ENCODE assay signal across 15 cellular contexts in genomic region chr16:75494184-75494583, GRCh38. TPM values are rescaled to one million over a fixed set of nuclear protein-coding genes. Genes with fewer than 3 reads are reported as not detected.
A peak's percentile ranks its signal among the peaks of the same experiment; 100 is the strongest.
DNase-seq lines count a peak whose midpoint lies in the region; ATAC-seq and TF ChIP-seq lines count a peak whose summit lies in the region.
"Had no signal": no experiment of that assay in that cellular context is flagged by ENCODE, and none has a peak within 500 bp of the region (broad histone marks: within the 10 kb centered on the region; RNA-seq: fewer than 3 reads in every experiment).

No MANE protein-coding gene starts in this region.

- intact Hi-C loops in heart right ventricle (cut with DNase I) (no loop called here), right cardiac atrium (cut with DNase I) (no loop called here), tibial artery (cut with DNase I; ENCODE audit: low total_unique reads) (no loop called here)

- H3K9me3 ChIP-seq in heart right ventricle (no peaks in the 10 kb centered on the region), right cardiac atrium (ENCODE audit: control insufficient read depth, low read length) (no peaks in the 10 kb centered on the region), mesodermal cell (ENCODE audit: control insufficient read depth, low read length) (no peaks in the 10 kb centered on the region), tibial artery (no peaks in the 10 kb centered on the region)
- H3K9me3 ChIP-seq: SK-N-SH had no signal

- H3K4me1 ChIP-seq in heart right ventricle (peaks cover 0 to 20% (median 11%) of the 10 kb centered on the region in 9 donors), right cardiac atrium (ENCODE audit: control insufficient read depth, insufficient read depth, low read length) (no peaks in the 10 kb centered on the region), mesodermal cell (ENCODE audit: control insufficient read depth, insufficient read depth, low read length, poor library complexity, severe bottlenecking) (no peaks in the 10 kb centered on the region), tibial artery (peaks cover 0 to 33% (median 19%) of the 10 kb centered on the region in 4 donors)

- no peak overlapping the region for H3K27ac ChIP-seq in heart right ventricle
- no peak overlapping the region for H3K27ac ChIP-seq in right cardiac atrium (ENCODE audit: low read length)
- peak overlapping the region in 1 of 2 donors; percentile 42 for H3K27ac ChIP-seq in coronary artery
- H3K27ac ChIP-seq in mesodermal cell (ENCODE audit: low read depth, low read length, severe bottlenecking): no peak overlapping the region
- H3K27ac ChIP-seq in tibial artery: peak overlapping the region; percentile 42 to 56

- 64 to 66% methylated on average over 5 of the region's 5 CpGs for WGBS in heart right ventricle, 2 donors
- WGBS in right cardiac atrium: 53% methylated on average over 5 of the region's 5 CpGs
- WGBS in mesodermal cell (ENCODE audit: insufficient coverage in 2 of 2), 2 experiments: 74 to 86% methylated on average over 3 to 4 of the region's 5 CpGs

- H3K27me3 ChIP-seq in heart right ventricle: peaks cover 0 to 35% (median 6%) of the 10 kb centered on the region in 7 donors
- no peaks in the 10 kb centered on the region for H3K27me3 ChIP-seq in right cardiac atrium (ENCODE audit: control insufficient read depth, insufficient read depth)
- no peaks in the 10 kb centered on the region for H3K27me3 ChIP-seq in tibial artery

- DNase-seq in heart right ventricle: no peak
- DNase-seq in right cardiac atrium: no peak
- DNase-seq in coronary artery (ENCODE audit: low spot score): no peak
- DNase-seq in tibial artery: no peak
- no peak for DNase-seq in NCI-H2227 treated with DMSO at 0.1 percent for 48 hours (lab: John Stamatoyannopoulos, UW)
- no peak for DNase-seq in T1000 (lab: John Stamatoyannopoulos, UW)
- DNase-seq: activated CD4-positive, alpha-beta T cell treated with anti-CD3 and anti-CD28 coated beads, Interleukin-2, amount 10 ng/mL, durations not matched to agents 7 days and 5 days; AML-193; HFFc6; NCI-H1048; SK-N-SH; stimulated activated CD4-positive, alpha-beta T cell treated with anti-CD3 and anti-CD28 coated beads, Interleukin-2, amount 100 ng/mL, for 24 hours had no signal

- TF ChIP-seq CTCF in heart right ventricle (IDR thresholded peaks at IDR 0.05) (no peak), coronary artery (IDR thresholded peaks at IDR 0.05) (no peak), tibial artery (IDR thresholded peaks at IDR 0.05) (no peak)

- ATAC-seq in heart right ventricle (no peak), right cardiac atrium (no peak), HG02852 (IDR thresholded peaks at IDR 0.05; ENCODE audit: unreplicated experiment) (no peak)

- H3K36me3 ChIP-seq in heart right ventricle (no peaks in the 10 kb centered on the region), mesodermal cell (ENCODE audit: control insufficient read depth, insufficient read depth, low read length) (no peaks in the 10 kb centered on the region), tibial artery (no peaks in the 10 kb centered on the region)

- peak overlapping the region in 8 of 10 donors; percentile 26 to 58 (median 55) for H3K4me3 ChIP-seq in heart right ventricle
- H3K4me3 ChIP-seq in right cardiac atrium (ENCODE audit: low read length): no peak overlapping the region
- peak overlapping the region; percentile 77 for H3K4me3 ChIP-seq in coronary artery
- H3K4me3 ChIP-seq in mesodermal cell (ENCODE audit: extremely low read depth, insufficient read depth, low read length, poor library complexity, severe bottlenecking): peak overlapping the region; percentile 49
- peak overlapping the region; percentile 46 to 57 for H3K4me3 ChIP-seq in tibial artery

RNA-seq across cellular contexts. Expression of gene CHST6, which starts 1.1 kb away (rescaled TPM):
- total RNA-seq in heart right ventricle (1 to 10 TPM in 4 of 10 donors, under 1 TPM in 6; 0.30 to 2.0 (median 0.98) TPM), right cardiac atrium (1 to 10 TPM; 3.1 to 9.9 (median 4.3) TPM)
- polyA plus RNA-seq in heart right ventricle (under 1 TPM; 0.22 to 0.42 TPM), right cardiac atrium (1.9 TPM)
- 2.7 TPM for polyA plus RNA-seq in mesodermal cell (2013, experiment 1 of 2)
- polyA plus RNA-seq in mesodermal cell (2013, experiment 2 of 2): 2.4 TPM
- total RNA-seq: activated CD4-positive, alpha-beta T cell treated with anti-CD3 and anti-CD28 coated beads, Interleukin-2, amount 10 ng/mL, durations not matched to agents 7 days and 5 days had no signal

RNA-seq across cellular contexts. Expression of gene TMEM170A, which starts 29.7 kb away (rescaled TPM):
- total RNA-seq in heart right ventricle: 10 to 100 TPM in 4 of 10 donors, 1 to 10 TPM in 6; 7.2 to 12.5 (median 9.3) TPM
- 1 to 10 TPM; 3.8 to 6.9 TPM for polyA plus RNA-seq in heart right ventricle
- 10 to 100 TPM; 10.9 to 11.2 (median 11.0) TPM for total RNA-seq in right cardiac atrium
- 7.2 TPM for polyA plus RNA-seq in right cardiac atrium
- polyA plus RNA-seq in mesodermal cell (2013, experiment 1 of 2): 21.7 TPM
- 19.4 TPM for polyA plus RNA-seq in mesodermal cell (2013, experiment 2 of 2)

RNA-seq across cellular contexts. Expression of gene CHST5, which starts 41.7 kb away (rescaled TPM):
- total RNA-seq in heart right ventricle: 1 to 10 TPM in 2 of 10 donors, under 1 TPM in 7, not detected in 1; 0.08 to 1.4 (median 0.48) TPM
- under 1 TPM; 0.20 to 0.66 TPM for polyA plus RNA-seq in heart right ventricle
- total RNA-seq in right cardiac atrium: under 1 TPM; 0.14 to 0.45 (median 0.16) TPM
- 0.11 TPM for polyA plus RNA-seq in right cardiac atrium
- not detected for polyA plus RNA-seq in mesodermal cell (2013, experiment 1 of 2)
- polyA plus RNA-seq in mesodermal cell (2013, experiment 2 of 2): 0.25 TPM
- total RNA-seq: fibroblast of villous mesenchyme, HFFc6 had no signal

Comparison
In these comparisons a context has a peak if more than half of its experiments do, and no peak if none do; other contexts are left out.
1. H3K27ac ChIP-seq: peak in tibial artery (2 of 2); none in heart right ventricle (0 of 10), right cardiac atrium (single experiment) and mesodermal cell (single experiment).